Comparison of ENCODE assay signal across 21 cellular contexts in the genomic region with DNA sequence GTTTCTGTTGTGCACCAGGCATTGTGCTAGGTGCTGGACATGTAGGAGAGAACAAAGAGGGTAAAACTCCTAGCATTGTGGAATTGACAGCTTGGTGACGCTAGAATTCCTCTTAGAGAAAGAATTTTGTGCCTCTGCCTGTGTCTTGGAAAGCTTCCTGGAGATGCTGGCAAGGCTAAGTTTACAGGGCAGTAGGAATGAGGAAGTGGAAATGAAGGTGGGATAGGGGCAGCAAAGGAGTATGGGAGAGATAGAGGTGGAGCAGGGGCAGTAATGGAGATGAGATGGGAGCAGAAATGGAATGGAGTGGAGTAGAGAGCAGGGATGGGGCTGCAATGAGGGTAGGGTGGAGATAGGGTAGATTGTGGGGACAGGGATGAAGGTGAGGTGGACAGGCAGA. TPM values are rescaled to one million over a fixed set of nuclear protein-coding genes. Genes with fewer than 3 reads are reported as not detected.
"Had no signal": no experiment of that assay in that cellular context is flagged by ENCODE, and none has a peak within 500 bp of the region (broad histone marks: within the 10 kb centered on the region; RNA-seq: fewer than 3 reads in every experiment).

No MANE protein-coding gene starts in this region.

- H3K27ac ChIP-seq: dorsolateral prefrontal cortex, heart right ventricle, ovary, suprapubic skin, thyroid gland, upper lobe of left lung, uterus had no signal

- H3K36me3 ChIP-seq: heart right ventricle, ovary, suprapubic skin, thyroid gland, upper lobe of left lung, uterus had no signal

- ATAC-seq: heart right ventricle; left lobe of liver; mucosa of descending colon; naive thymus-derived CD8-positive, alpha-beta T cell; right cardiac atrium had no signal

- H3K4me1 Mint-ChIP-seq: naive thymus-derived CD8-positive, alpha-beta T cell had no signal

- H3K4me3 Mint-ChIP-seq: naive thymus-derived CD8-positive, alpha-beta T cell had no signal

- H3K4me2 ChIP-seq: smooth muscle cell had no signal

- H3K27me3 ChIP-seq: dorsolateral prefrontal cortex, heart right ventricle, ovary, suprapubic skin, thyroid gland, upper lobe of left lung, uterus had no signal

- H3K4me1 ChIP-seq: suprapubic skin, thyroid gland, upper lobe of left lung, uterus had no signal

- H3K4me3 ChIP-seq: dorsolateral prefrontal cortex, heart right ventricle, mucosa of descending colon, ovary, smooth muscle cell, suprapubic skin, thyroid gland, upper lobe of left lung, uterus had no signal

- H3K36me3 Mint-ChIP-seq: naive thymus-derived CD8-positive, alpha-beta T cell had no signal

- DNase-seq: cortex of kidney; dorsolateral prefrontal cortex; effector CD8-positive, alpha-beta T cell; foreskin melanocyte; heart right ventricle; hypothalamus; kidney glomerular epithelial cell; mammary epithelial cell; mucosa of descending colon; naive thymus-derived CD8-positive, alpha-beta T cell; nucleus accumbens; ovary; right cardiac atrium; stimulated activated CD4-positive, alpha-beta T cell treated with anti-CD3 and anti-CD28 coated beads, Interleukin-2, amount 100 ng/mL, for 48 hours; stimulated activated naive CD4-positive, alpha-beta T cell treated with Interleukin-2 at 50 U/mL for 16 hours; thyroid gland; upper lobe of left lung; uterus had no signal

- H3K9me3 ChIP-seq: heart right ventricle, mucosa of descending colon, ovary, suprapubic skin, thyroid gland, upper lobe of left lung, uterus had no signal

RNA-seq across cellular contexts. Expression of a gene that starts 29.9 kb away (rescaled TPM):
- total RNA-seq: heart right ventricle; naive thymus-derived CD8-positive, alpha-beta T cell; right cardiac atrium had no signal
- polyA plus RNA-seq: naive thymus-derived CD8-positive, alpha-beta T cell; right cardiac atrium had no signal
